ENCODE assay signal across 8 cellular contexts in genomic region chr1:108590947-108591346, GRCh38. TPM values are rescaled to one million over a fixed set of nuclear protein-coding genes. Genes with fewer than 3 reads are reported as not detected.
A peak's percentile ranks its signal among the peaks of the same experiment; 100 is the strongest.
DNase-seq lines count a peak whose midpoint lies in the region; ATAC-seq, FAIRE-seq and TF ChIP-seq lines count a peak whose summit lies in the region.

No MANE protein-coding gene starts in this region.

- H3K4me3 ChIP-seq in bronchial epithelial cell (ENCODE audit: low read depth, low read length) (no peak overlapping the region), mesenchymal stem cell (ENCODE audit: insufficient read depth in 1 of 2, low read depth in 1 of 2, low read length in 2 of 2) (peak overlapping the region in 1 of 2 experiments; percentile 39)

- H2AFZ ChIP-seq in mesenchymal stem cell (ENCODE audit: low read depth, low read length) = no peak overlapping the region

- no peak overlapping the region for H2BK5ac ChIP-seq in mesenchymal stem cell (ENCODE audit: low read depth, low read length, poor library complexity, severe bottlenecking)

- TF ChIP-seq CTCF in bronchial epithelial cell (IDR thresholded peaks at IDR 0.05; ENCODE audit: insufficient read depth, low read length, severe bottlenecking) = no peak

- WGBS in mesenchymal stem cell = no CpG with 5 or more reads among the region's 4 CpGs

- H3K4me2 ChIP-seq in mesenchymal stem cell (ENCODE audit: low read length, poor library complexity, severe bottlenecking) = no peak overlapping the region

- H3K18ac ChIP-seq in mesenchymal stem cell (ENCODE audit: low read depth in 1 of 2, low read length in 2 of 2) = no peak overlapping the region

- no peaks in the 10 kb centered on the region for H3K27me3 ChIP-seq in bronchial epithelial cell (ENCODE audit: control insufficient read depth, insufficient read depth, low read length)
- no peaks in the 10 kb centered on the region for H3K27me3 ChIP-seq in mesenchymal stem cell (ENCODE audit: control insufficient read depth in 1 of 2, insufficient read depth in 1 of 2, low read length in 2 of 2)

- H3K36me3 ChIP-seq in bronchial epithelial cell (ENCODE audit: control insufficient read depth, insufficient read depth, low read length) = no peaks in the 10 kb centered on the region
- no peaks in the 10 kb centered on the region for H3K36me3 ChIP-seq in mesenchymal stem cell (ENCODE audit: control insufficient read depth in 1 of 2, insufficient read depth in 2 of 2, low read depth in 1 of 2, low read length in 2 of 2)

- no peak for FAIRE-seq in bronchial epithelial cell (lab: Jason Lieb, UNC)

- H3K14ac ChIP-seq in mesenchymal stem cell (ENCODE audit: low read length in 2 of 2) = no peak overlapping the region

- no peak overlapping the region for H3K4ac ChIP-seq in mesenchymal stem cell (ENCODE audit: low read depth in 1 of 2, low read length in 2 of 2)

- no peak overlapping the region for H3K27ac ChIP-seq in mesenchymal stem cell (ENCODE audit: low read length, poor library complexity, severe bottlenecking)

- no peak overlapping the region for H2BK120ac ChIP-seq in mesenchymal stem cell (ENCODE audit: low read depth, low read length)

- H3K79me1 ChIP-seq in mesenchymal stem cell (replicated peaks; ENCODE audit: low read length, poor library complexity, severe bottlenecking) = peaks cover 16% of the 10 kb centered on the region

- H4K91ac ChIP-seq in mesenchymal stem cell (ENCODE audit: low read length) = no peak overlapping the region

- H2BK12ac ChIP-seq in mesenchymal stem cell (ENCODE audit: low read length in 2 of 2) = no peak overlapping the region

- H2BK15ac ChIP-seq in mesenchymal stem cell (ENCODE audit: low read depth, poor library complexity, severe bottlenecking) = no peak overlapping the region

- DNase-seq in AG20443 (ENCODE audit: low spot score) = peak; percentile 75
- DNase-seq in M059J (ENCODE audit: low read depth) = peak; percentile 98
- DNase-seq in bronchial epithelial cell (ENCODE audit: low read depth) = peak; percentile 86
- peak; percentile 99 for DNase-seq in mesenchymal stem cell
- DNase-seq in NCI-H524 treated with DMSO at 0.1 percent for 48 hours (lab: John Stamatoyannopoulos, UW) = no peak
- no peak for DNase-seq in activated CD4-positive, alpha-beta T cell treated with anti-CD3 and anti-CD28 coated beads for 48 hours
- DNase-seq in SW480 (ENCODE audit: low spot score) = no peak

- peaks cover 2% of the 10 kb centered on the region for H3K4me1 ChIP-seq in mesenchymal stem cell (ENCODE audit: control insufficient read depth, insufficient read depth, low read depth, low read length)

- H3K9ac ChIP-seq in mesenchymal stem cell (ENCODE audit: low read length) = peak overlapping the region; percentile 88

- H2AK5ac ChIP-seq in mesenchymal stem cell (ENCODE audit: low read length, severe bottlenecking) = no peak overlapping the region

- no peak for ATAC-seq in HG02870 (IDR thresholded peaks at IDR 0.05; ENCODE audit: unreplicated experiment)

- no peak overlapping the region for H3K23ac ChIP-seq in mesenchymal stem cell (ENCODE audit: low read length in 2 of 2)

- no peaks in the 10 kb centered on the region for H3K9me3 ChIP-seq in mesenchymal stem cell (ENCODE audit: control insufficient read depth, low read length)

- H4K8ac ChIP-seq in mesenchymal stem cell (ENCODE audit: low read length) = no peak overlapping the region

RNA-seq across cellular contexts. Expression of gene EEIG2, which starts 31.0 kb away (rescaled TPM):
- total RNA-seq in M059J (2014; rRNA removed; shearing (Covaris generic)) = 12.6 and 15.4 TPM in 2 replicates
- total RNA-seq in bronchial epithelial cell = 0.51 and 1.3 TPM in 2 replicates
- 12.4 TPM for polyA plus RNA-seq in mesenchymal stem cell (2013, experiment 1 of 2)
- polyA plus RNA-seq in mesenchymal stem cell (2013, experiment 2 of 2) = 12.5 TPM

Comparison
In these comparisons a context has a peak if more than half of its experiments do, and no peak if none do; other contexts are left out.
1. DNase-seq: peak in AG20443 (single experiment), M059J (single experiment), bronchial epithelial cell (single experiment) and mesenchymal stem cell (single experiment); none in NCI-H524 treated with DMSO at 0.1 percent for 48 hours (single experiment), activated CD4-positive, alpha-beta T cell treated with anti-CD3 and anti-CD28 coated beads for 48 hours (single experiment) and SW480 (single experiment).